Comparison of ENCODE assay signal across 2 cellular contexts in the genomic region with DNA sequence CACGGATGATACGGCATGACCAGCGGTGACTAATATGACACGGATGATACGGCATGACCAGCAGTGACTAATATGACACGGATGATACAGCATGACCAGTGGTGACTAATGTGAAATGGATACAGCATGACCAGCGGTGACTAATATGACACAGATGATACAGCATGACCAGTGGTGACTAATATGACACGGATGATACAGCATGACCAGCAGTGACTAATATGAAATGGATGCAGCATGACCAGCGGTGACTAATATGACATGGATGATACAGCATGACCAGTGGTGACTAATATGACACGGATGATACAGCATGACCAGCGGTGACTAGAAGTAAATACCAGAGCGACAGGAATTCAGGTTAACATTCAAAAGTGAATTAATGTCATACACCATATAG.
TF ChIP-seq lines count a peak whose summit lies in the region.

No MANE protein-coding gene starts in this region.

TF ChIP-seq in IMR-90, 13 proteins besides CTCF, POLR2A, EP300 and RAD21:
- TF ChIP-seq FOS (IDR thresholded peaks at IDR 0.05; ENCODE audit: low read depth, low read length): 0 out of 2 replicates have a peak, but pooled peaks have one; percentile 10

TF ChIP-seq in endothelial cell of umbilical vein, 7 proteins besides CTCF, POLR2A, EP300 and RAD21:
- TF ChIP-seq JUN (IDR thresholded peaks at IDR 0.05; ENCODE audit: borderline replicate concordance, insufficient read depth, insufficient read length, low read depth): peak; percentile 20
